In the genomic region with DNA sequence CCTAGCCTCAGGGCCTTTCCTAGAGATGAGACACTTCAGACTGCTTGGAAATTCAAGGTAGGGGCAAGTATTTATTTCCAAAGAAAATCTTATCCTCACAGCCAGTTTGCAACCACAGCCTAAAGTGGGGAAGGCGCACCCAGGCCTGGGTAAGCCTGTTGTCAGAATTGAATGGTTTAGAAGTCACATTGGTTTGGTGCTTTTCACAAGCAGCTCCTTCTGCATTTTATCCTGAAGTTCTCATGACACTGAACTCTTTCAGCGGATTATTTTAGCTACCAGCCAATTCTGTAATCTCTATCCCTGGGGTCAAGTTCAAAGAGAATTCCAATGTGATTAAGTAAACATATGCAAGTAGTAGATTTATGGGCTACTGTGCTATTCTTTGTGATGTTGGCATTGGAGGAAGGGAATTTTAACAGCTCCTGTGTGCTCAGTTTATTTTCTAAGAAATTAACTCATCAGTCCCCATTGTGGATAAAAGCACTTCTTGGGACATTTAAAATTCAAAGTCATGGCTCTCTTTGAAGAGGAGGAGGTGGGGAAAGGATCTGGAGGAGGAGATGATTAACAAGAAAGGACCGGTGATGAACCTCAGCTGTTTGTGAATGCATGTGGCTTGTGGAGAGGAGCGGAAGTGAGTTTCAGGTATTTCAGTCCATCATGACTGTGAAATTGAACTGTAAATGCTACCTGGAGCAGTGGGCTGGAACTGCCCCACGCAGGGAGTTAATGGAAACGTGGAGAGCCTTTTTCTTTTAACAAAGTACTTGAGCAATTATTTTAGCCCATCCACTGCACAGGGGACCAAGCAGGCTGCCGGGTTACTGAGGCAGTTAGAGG, we compare ENCODE assay signal across 16 cellular contexts.
DNase-seq lines count a peak whose midpoint lies in the region; ATAC-seq and TF ChIP-seq lines count a peak whose summit lies in the region.
"Had no signal": no experiment of that assay in that cellular context is flagged by ENCODE, and none has a peak within 500 bp of the region (broad histone marks: within the 10 kb centered on the region; RNA-seq: fewer than 3 reads in every experiment).

No MANE protein-coding gene starts in this region.

- no peaks in the 10 kb centered on the region for H3K79me2 ChIP-seq in PC-3 (ENCODE audit: low read length)

- ATAC-seq in PC-3 (peak; percentile 29; the same call in 1 of the 2 replicates), GM18909 (IDR thresholded peaks at IDR 0.05; ENCODE audit: poor library complexity, unreplicated experiment) (no peak), GM21528 (IDR thresholded peaks at IDR 0.05; ENCODE audit: low FRiP score, unreplicated experiment) (no peak)

- H3K9ac ChIP-seq in PC-3 (ENCODE audit: low read length), result no peak overlapping the region

- no peaks in the 10 kb centered on the region for H3K9me3 ChIP-seq in PC-3 (ENCODE audit: low read length)
- H3K9me3 ChIP-seq in suprapubic skin, result no peaks in the 10 kb centered on the region
- no peaks in the 10 kb centered on the region for H3K9me3 ChIP-seq in Peyer's patch

- H3K4me3 ChIP-seq in PC-3 (ENCODE audit: low read length), result no peak overlapping the region
- no peak overlapping the region for H3K4me3 ChIP-seq in epithelial cell of proximal tubule (ENCODE audit: low read depth, low read length)
- no peak overlapping the region for H3K4me3 ChIP-seq in suprapubic skin
- H3K4me3 ChIP-seq in Peyer's patch, result no peak overlapping the region

- DNase-seq in HCEC 1CT (peak; percentile 37), PC-3 (peak; percentile 20), epithelial cell of proximal tubule (ENCODE audit: low read depth) (peak; percentile 66), non-pigmented ciliary epithelial cell (ENCODE audit: low read depth) (peak; percentile 10), suprapubic skin (ENCODE audit: low spot score in 2 of 2) (no peak), Peyer's patch (no peak)
- DNase-seq: AML-193; amniotic stem cell; hippocampal formation; KBM-7; naive B cell; NCI-H1105 treated with DMSO at 0.1 percent for 48 hours; retina; stimulated activated CD4-positive, alpha-beta T cell treated with anti-CD3 and anti-CD28 coated beads, Interleukin-1b, Interleukin-23, amount 100 ng/mL, for 48 hours had no signal

- TF ChIP-seq POLR2A in suprapubic skin (IDR thresholded peaks at IDR 0.05) (no peak), Peyer's patch (IDR thresholded peaks at IDR 0.05) (no peak)

- H3K27me3 ChIP-seq in PC-3 (ENCODE audit: low read length) (no peaks in the 10 kb centered on the region), suprapubic skin (no peaks in the 10 kb centered on the region), Peyer's patch (no peaks in the 10 kb centered on the region)

- H3K9me2 ChIP-seq in PC-3 (replicated peaks; ENCODE audit: low read length), result no peaks in the 10 kb centered on the region

- POLR2A ChIA-PET in PC-3 (lab: Charles Lee; ENCODE audit: unreplicated experiment), result interaction anchor here (0.5 kb wide), 1 partner anchor 21 kb away, joined by 3 read pairs; no protein-coding TSS in a partner anchor

- CTCF ChIA-PET in PC-3 (lab: Charles Lee), result no interaction called here

- peaks cover 19% of the 10 kb centered on the region for H3K4me1 ChIP-seq in PC-3 (ENCODE audit: insufficient read depth, low read length)
- H3K4me1 ChIP-seq in suprapubic skin, result peaks cover 11% of the 10 kb centered on the region
- H3K4me1 ChIP-seq in Peyer's patch, result no peaks in the 10 kb centered on the region

- H3K27ac ChIP-seq in PC-3 (ENCODE audit: low read length), result no peak overlapping the region
- no peak overlapping the region for H3K27ac ChIP-seq in suprapubic skin
- H3K27ac ChIP-seq in Peyer's patch, result no peak overlapping the region

- no peaks in the 10 kb centered on the region for H4K20me1 ChIP-seq in PC-3 (ENCODE audit: low read length)

- H2AFZ ChIP-seq in PC-3 (ENCODE audit: low read length), result no peak overlapping the region

- no peaks in the 10 kb centered on the region for H3K36me3 ChIP-seq in PC-3 (ENCODE audit: low read depth, low read length)
- H3K36me3 ChIP-seq in suprapubic skin, result no peaks in the 10 kb centered on the region
- no peaks in the 10 kb centered on the region for H3K36me3 ChIP-seq in Peyer's patch

- BruUV-seq in PC-3 (replicated peaks; lab: Mats Ljungman, UMichigan), result no TSS peak

- 75% methylated on average over 7 of the region's 7 CpGs for WGBS in suprapubic skin

- TF ChIP-seq CTCF in PC-3 (conservative IDR thresholded peaks at IDR 0.05; ENCODE audit: low read depth, low read length) (no peak), epithelial cell of proximal tubule (conservative IDR thresholded peaks at IDR 0.05; ENCODE audit: low read depth, low read length) (no peak), suprapubic skin (IDR thresholded peaks at IDR 0.05) (no peak), Peyer's patch (IDR thresholded peaks at IDR 0.05) (no peak)

- H3F3A ChIP-seq in PC-3 (ENCODE audit: low read length, unreplicated experiment), result no peaks in the 10 kb centered on the region

- no peak for TF ChIP-seq EP300 in suprapubic skin (IDR thresholded peaks at IDR 0.05)

- H3K4me2 ChIP-seq in PC-3 (ENCODE audit: low read length), result no peak overlapping the region

- intact Hi-C loops in PC-3 (cut with micrococcal nuclease), result loop anchor here (10.0 kb wide), 1 partner anchor 180 kb away; a partner anchor contains a TSS

Comparison
In these comparisons a context has a peak if more than half of its experiments do, and no peak if none do; other contexts are left out.
1. DNase-seq: peak in HCEC 1CT (single experiment), PC-3 (single experiment), epithelial cell of proximal tubule (single experiment) and non-pigmented ciliary epithelial cell (single experiment); none in suprapubic skin (0 of 2) and Peyer's patch (0 of 3).